ENCODE assay signal across 8 cellular contexts in genomic region chr16:19522369-19523159, GRCh38. TPM values are rescaled to one million over a fixed set of nuclear protein-coding genes. Genes with fewer than 3 reads are reported as not detected.
DNase-seq lines count a peak whose midpoint lies in the region; ATAC-seq, FAIRE-seq and TF ChIP-seq lines count a peak whose summit lies in the region.

No MANE protein-coding gene starts in this region.

- 0 out of 3 replicates have a peak overlapping the region, but pooled peaks have one; percentile 74 for H3K4me3 ChIP-seq in A549
- H3K4me3 ChIP-seq in HAP-1: peak overlapping the region; percentile 84
- H3K4me3 ChIP-seq in adipocyte (ENCODE audit: low read length): peak overlapping the region; percentile 84
- peak overlapping the region; percentile 79 for H3K4me3 ChIP-seq in mucosa of descending colon

- H3K4me1 ChIP-seq in A549: peaks cover 55% of the 10 kb centered on the region
- peaks cover 53% of the 10 kb centered on the region for H3K4me1 ChIP-seq in HAP-1
- H3K4me1 ChIP-seq in adipocyte (ENCODE audit: control insufficient read depth, insufficient read depth, low read length): peaks cover 29% of the 10 kb centered on the region
- H3K4me1 ChIP-seq in mucosa of descending colon (ENCODE audit: low read depth): peaks cover 29% of the 10 kb centered on the region

- peak overlapping the region; percentile 4 to 96; a peak in 4 of 6 replicates for H3K27ac ChIP-seq in A549

- CTCF ChIA-PET in A549 (lab: Yijun Ruan, JAX): interaction anchor here (3.9 kb wide), 1 partner anchor 20 kb away, joined by 19 read pairs; no protein-coding TSS in a partner anchor

- H3K36me3 ChIP-seq in HAP-1 (replicated peaks) (peaks cover 10% of the 10 kb centered on the region), adipocyte (ENCODE audit: control insufficient read depth, insufficient read depth, low read length, severe bottlenecking) (no peaks in the 10 kb centered on the region), mucosa of descending colon (ENCODE audit: low read depth) (no peaks in the 10 kb centered on the region)

- no peak for TF ChIP-seq RAD21 in A549 (conservative IDR thresholded peaks at IDR 0.05 in 1 of 2, IDR thresholded peaks at IDR 0.05 in 1 of 2)

- in situ Hi-C loops in HAP-1 (cut with MboI; ENCODE audit: low sequenced_read_pairs): loop anchor here (10.0 to 25.0 kb wide), 2 partner anchors 438 to 710 kb away; partner anchors contain the start of gene ARL6IP1

- no peak for TF ChIP-seq POLR2A in A549 (IDR thresholded peaks at IDR 0.05; ENCODE audit: low read length)

- TF ChIP-seq EP300 in A549 (IDR thresholded peaks at IDR 0.05): no peak

- intact Hi-C loops in mucosa of descending colon (cut with DNase I, micrococcal nuclease): no loop called here

- WGBS in A549 (ENCODE audit: missing lambda C conversion rate): 54% methylated on average over 8 of the region's 8 CpGs

- peak overlapping the region; percentile 86 for H3K4me2 ChIP-seq in A549

- peak overlapping the region; percentile 92 for H3K9ac ChIP-seq in adipocyte (ENCODE audit: low read length)

- POLR2A ChIA-PET in A549 (lab: Yijun Ruan, JAX): no interaction called here

- no peak for DNase-seq in A549 (ENCODE audit: low read depth in 1 of 2, low spot score in 1 of 2)
- no peak for DNase-seq in HAP-1 (ENCODE audit: low spot score in 2 of 2)
- no peak for DNase-seq in adipocyte (ENCODE audit: low read depth)
- DNase-seq in mucosa of descending colon: no peak
- no peak for DNase-seq in D341Med (ENCODE audit: low spot score)
- no peak for DNase-seq in amygdala (lab: John Stamatoyannopoulos, UW)
- DNase-seq in AG08395 (ENCODE audit: low spot score): no peak

- ATAC-seq in A549 (peak; percentile 2 to 10; a peak in 2 of 6 replicates), mucosa of descending colon (no peak), HG03520 (IDR thresholded peaks at IDR 0.05; ENCODE audit: unreplicated experiment) (no peak)

- FAIRE-seq in A549 (lab: Jason Lieb, UNC): no peak

- H3K9me3 ChIP-seq in A549: no peaks in the 10 kb centered on the region
- no peaks in the 10 kb centered on the region for H3K9me3 ChIP-seq in HAP-1
- no peaks in the 10 kb centered on the region for H3K9me3 ChIP-seq in adipocyte (ENCODE audit: control insufficient read depth, low read length)
- H3K9me3 ChIP-seq in mucosa of descending colon: no peaks in the 10 kb centered on the region

- TF ChIP-seq CTCF in A549 (IDR thresholded peaks at IDR 0.05) (no peak), mucosa of descending colon (IDR thresholded peaks at IDR 0.05) (no peak)

- H3K27me3 ChIP-seq in HAP-1 (ENCODE audit: low read depth) (no peaks in the 10 kb centered on the region), adipocyte (replicated peaks; ENCODE audit: control insufficient read depth, insufficient read depth, low read length) (no peaks in the 10 kb centered on the region)

TF ChIP-seq in A549, 52 proteins besides CTCF, POLR2A, EP300 and RAD21:
- TF ChIP-seq RFX5 (IDR thresholded peaks at IDR 0.05): no peak
- TF ChIP-seq TFCP2L1 (CRISPR knock-in tag; IDR thresholded peaks at IDR 0.05): no peak
- TF ChIP-seq TP53 (CRISPR knock-in tag; IDR thresholded peaks at IDR 0.05): no peak
TF ChIP-seq in A549: peak in this region for 0.

RNA-seq across cellular contexts. Expression of gene GDE1, which starts 0.7 kb away (rescaled TPM):
- polyA plus RNA-seq in A549 (2011; rRNA removed): 81.6 and 85.2 TPM in 2 replicates
- 31.0 and 36.8 TPM in 2 replicates for polyA plus RNA-seq in A549 (2012; cell fraction: cytosol; rRNA removed)
- polyA plus RNA-seq in A549 (2012; cell fraction: nucleus; rRNA removed): 14.0 and 16.2 TPM in 2 replicates
- 54.9 to 59.7 TPM (median 55.6 TPM) in 3 replicates for polyA plus RNA-seq in A549 (2017; fragmentation: RNase III; extraction: RNeasy Plus Mini Kit Qiagen cat#74134 plus additional on column Dnase treatment)
- 28.2 and 28.3 TPM in 2 replicates for polyA minus RNA-seq in A549 (2011; rRNA and poly(A)+ RNA removed)
- total RNA-seq in mucosa of descending colon: 100 to 1,000 TPM in 2 of 3 donors, 10 to 100 TPM in 1; 90.5 to 125 (median 106) TPM

RNA-seq across cellular contexts. Expression of gene CCP110, which starts 1.2 kb away (rescaled TPM):
- polyA plus RNA-seq in A549 (2011; rRNA removed) (14.0 and 15.3 TPM in 2 replicates), A549 (2017; fragmentation: RNase III; extraction: RNeasy Plus Mini Kit Qiagen cat#74134 plus additional on column Dnase treatment) (11.3 to 12.1 TPM (median 11.6 TPM) in 3 replicates)
- 4.0 and 4.4 TPM in 2 replicates for polyA plus RNA-seq in A549 (2012; cell fraction: cytosol; rRNA removed)
- 2.4 and 3.0 TPM in 2 replicates for polyA plus RNA-seq in A549 (2012; cell fraction: nucleus; rRNA removed)
- polyA minus RNA-seq in A549 (2011; rRNA and poly(A)+ RNA removed): 4.6 and 6.5 TPM in 2 replicates
- 10 to 100 TPM in 1 of 3 donors, 1 to 10 TPM in 2; 9.0 to 22.5 (median 9.6) TPM for total RNA-seq in mucosa of descending colon

RNA-seq across cellular contexts. Expression of gene VPS35L, which starts 32.9 kb away (rescaled TPM):
- polyA plus RNA-seq in A549 (2011; rRNA removed): 47.7 and 59.0 TPM in 2 replicates
- polyA plus RNA-seq in A549 (2012; cell fraction: cytosol; rRNA removed): 23.0 and 25.6 TPM in 2 replicates
- polyA plus RNA-seq in A549 (2012; cell fraction: nucleus; rRNA removed): 27.7 and 28.6 TPM in 2 replicates
- polyA plus RNA-seq in A549 (2017; fragmentation: RNase III; extraction: RNeasy Plus Mini Kit Qiagen cat#74134 plus additional on column Dnase treatment): 35.0 to 38.4 TPM (median 37.6 TPM) in 3 replicates
- 76.2 and 88.5 TPM in 2 replicates for polyA minus RNA-seq in A549 (2011; rRNA and poly(A)+ RNA removed)
- 10 to 100 TPM; 47.2 to 61.7 (median 61.4) TPM for total RNA-seq in mucosa of descending colon

Comparison
In these comparisons a context has a peak if more than half of its experiments do, and no peak if none do; other contexts are left out.
1. ATAC-seq: peak in A549 (2 of 2); none in mucosa of descending colon (single experiment) and HG03520 (single experiment).
2. Peak in every context shown above with its lines, with median percentiles within 50 percentile points of each other: H3K4me3 ChIP-seq.